Comparison of ENCODE assay signal across 8 cellular contexts in the genomic region with DNA sequence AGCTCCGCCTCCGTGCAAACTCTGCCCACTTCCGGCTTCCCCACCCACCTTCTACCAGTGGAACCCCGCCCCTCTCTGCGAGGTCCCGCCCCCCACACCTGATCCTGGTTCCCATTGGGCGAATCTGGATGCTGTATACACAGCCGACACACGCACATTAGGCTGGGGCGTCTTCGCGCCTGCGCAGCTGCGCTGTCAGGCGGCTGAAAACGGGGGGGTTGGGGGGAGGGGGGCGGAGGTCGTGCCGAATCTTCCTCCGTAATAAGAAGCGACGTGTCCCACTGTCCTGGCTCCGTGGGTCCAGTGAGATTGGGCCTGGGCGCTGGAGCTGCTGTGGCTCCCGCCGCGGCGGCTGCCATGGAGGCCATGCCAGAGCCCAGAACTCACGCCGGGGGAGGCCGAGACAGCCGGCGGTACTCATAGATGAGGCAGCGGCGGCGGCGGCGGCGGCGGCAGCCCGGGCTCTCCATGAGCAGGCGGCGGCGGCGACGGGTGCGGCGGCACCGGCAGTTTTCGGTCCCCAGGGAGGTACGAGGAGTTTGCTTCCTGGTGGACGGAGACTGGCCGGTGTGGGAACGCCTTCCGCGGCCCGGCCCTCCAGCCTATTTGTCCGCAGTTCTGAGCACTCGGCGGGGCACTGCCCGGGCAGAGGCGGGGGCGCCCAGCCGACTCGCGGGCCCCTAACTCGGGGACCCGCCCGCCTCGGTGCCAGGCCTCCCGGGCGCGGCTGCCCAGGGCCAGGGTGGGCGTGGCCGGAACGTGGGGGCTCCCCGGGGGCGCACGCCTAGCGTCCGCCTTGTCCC.
DNase-seq lines count a peak whose midpoint lies in the region; ATAC-seq, FAIRE-seq and TF ChIP-seq lines count a peak whose summit lies in the region.

No MANE protein-coding gene starts in this region.

- peak; percentile 99 for FAIRE-seq in urothelium cell line (lab: Jason Lieb, UNC)

- H3K36me3 ChIP-seq in right atrium auricular region: no peaks in the 10 kb centered on the region
- H3K36me3 ChIP-seq in psoas muscle (ENCODE audit: insufficient read depth in 1 of 2, low read depth in 1 of 2): no peaks in the 10 kb centered on the region

- H3K9me3 ChIP-seq in T-helper 17 cell (ENCODE audit: control insufficient read depth, low read length, poor library complexity, severe bottlenecking): no peaks in the 10 kb centered on the region
- H3K9me3 ChIP-seq in right atrium auricular region: no peaks in the 10 kb centered on the region
- no peaks in the 10 kb centered on the region for H3K9me3 ChIP-seq in psoas muscle

- no peak for TF ChIP-seq CTCF in right atrium auricular region (IDR thresholded peaks at IDR 0.05)
- TF ChIP-seq CTCF in psoas muscle (IDR thresholded peaks at IDR 0.05): no peak

- ATAC-seq in GM18499 (IDR thresholded peaks at IDR 0.05; ENCODE audit: insufficient read depth, unreplicated experiment) (peak; percentile 78), HG02938 (IDR thresholded peaks at IDR 0.05; ENCODE audit: unreplicated experiment) (peak; percentile 90), T-helper 17 cell (peak; percentile 98), psoas muscle (peak; percentile 98 to 100 (median 99))

- H3K27me3 ChIP-seq in right atrium auricular region (no peaks in the 10 kb centered on the region), psoas muscle (ENCODE audit: insufficient read depth in 3 of 3, low read length in 2 of 3) (no peaks in the 10 kb centered on the region)

- 0% methylated on average over 62 to 81 of the region's 81 CpGs for WGBS in psoas muscle, 3 donors

- H3K36me3 Mint-ChIP-seq in T-helper 17 cell (ENCODE audit: low read depth): no peaks in the 10 kb centered on the region

- peak overlapping the region; percentile 95 for H3K27ac ChIP-seq in angular gyrus (ENCODE audit: low read depth, low read length)
- peak overlapping the region; percentile 100 for H3K27ac ChIP-seq in right atrium auricular region
- H3K27ac ChIP-seq in psoas muscle: peak overlapping the region; percentile 99

- peaks cover 9% of the 10 kb centered on the region for H3K4me1 Mint-ChIP-seq in T-helper 17 cell

- H3K4me3 ChIP-seq in right atrium auricular region: peak overlapping the region; percentile 91 to 96
- H3K4me3 ChIP-seq in psoas muscle: peak overlapping the region; percentile 95

- H3K27ac Mint-ChIP-seq in T-helper 17 cell: peak overlapping the region; percentile 88

- H3K4me1 ChIP-seq in right atrium auricular region: peaks cover 0 to 28% of the 10 kb centered on the region in 2 donors
- H3K4me1 ChIP-seq in psoas muscle: peaks cover 16% of the 10 kb centered on the region

- peak overlapping the region; percentile 87 for H3K4me3 Mint-ChIP-seq in T-helper 17 cell

- no peaks in the 10 kb centered on the region for H3K27me3 Mint-ChIP-seq in T-helper 17 cell

- intact Hi-C loops in psoas muscle (cut with DNase I): loop anchor here (5.0 kb wide), 3 partner anchors 65 to 355 kb away; a partner anchor contains a TSS

- peak; percentile 91 for DNase-seq in NCI-H1694 treated with DMSO at 0.1 percent for 48 hours (lab: John Stamatoyannopoulos, UW)
- peak; percentile 86 to 98 (median 96) for DNase-seq in T-helper 17 cell
- peak; percentile 99 for DNase-seq in right atrium auricular region (ENCODE audit: low spot score)
- DNase-seq in psoas muscle: peak; percentile 98
- DNase-seq in urothelium cell line (ENCODE audit: low spot score): peak; percentile 99

Comparison
In these comparisons a context has a peak if more than half of its experiments do, and no peak if none do; other contexts are left out.
1. Peak in every context shown above with its lines: DNase-seq, ATAC-seq, H3K4me3 ChIP-seq and H3K27ac ChIP-seq.